In the genomic region with DNA sequence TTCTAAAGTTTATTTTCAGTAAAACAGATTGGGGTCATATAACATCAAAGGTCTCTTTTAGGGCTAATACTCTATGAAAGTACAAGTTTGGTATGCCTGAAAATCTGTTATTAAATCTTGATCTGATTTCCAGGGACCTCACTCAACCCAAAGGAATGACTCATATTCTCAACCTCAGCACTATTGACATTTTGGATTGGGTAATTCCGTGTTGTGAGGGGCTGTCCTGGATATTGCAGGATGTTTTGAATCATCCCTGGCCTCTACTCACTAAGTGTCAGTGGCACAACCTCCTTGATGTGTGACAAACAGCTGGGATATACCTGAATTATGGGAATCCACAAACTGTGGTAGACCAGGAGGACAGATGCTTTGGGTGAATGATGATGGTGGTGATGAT, we compare ENCODE assay signal across 17 cellular contexts. TPM values are rescaled to one million over a fixed set of nuclear protein-coding genes. Genes with fewer than 3 reads are reported as not detected.
"Had no signal": no experiment of that assay in that cellular context is flagged by ENCODE, and none has a peak within 500 bp of the region (broad histone marks: within the 10 kb centered on the region; RNA-seq: fewer than 3 reads in every experiment).

No MANE protein-coding gene starts in this region.

- H3K27ac ChIP-seq: coronary artery had no signal

- ATAC-seq: activated CD4-positive, alpha-beta T cell treated with anti-CD3 and anti-CD28 coated beads for 36 hours; activated CD8-positive, alpha-beta memory T cell treated with anti-CD3 and anti-CD28 coated beads, Interleukin-2, amount 10 ng/mL, durations not matched to agents 7 days and 5 days; esophagus mucosa; left lobe of liver; natural killer cell treated with Interleukin-12 subunit alpha and Interleukin-12 subunit beta and Interleukin-15 and Interleukin-18, amount 100 ng/mL, for 72 hours; stimulated activated naive CD8-positive, alpha-beta T cell treated with anti-CD3 and anti-CD28 coated beads, Interleukin-15, Interleukin-2, amounts not matched to agents 100 U/mL and 50 U/mL, for 24 hours; WTC11 had no signal

- H3K4me3 ChIP-seq: coronary artery, lung had no signal

- DNase-seq: activated CD4-positive, alpha-beta memory T cell treated with anti-CD3 and anti-CD28 coated beads for 36 hours; activated CD4-positive, alpha-beta T cell treated with anti-CD3 and anti-CD28 coated beads for 36 hours; activated CD8-positive, alpha-beta memory T cell treated with anti-CD3 and anti-CD28 coated beads, Interleukin-2, amount 10 ng/mL, durations not matched to agents 7 days and 5 days; activated naive CD8-positive, alpha-beta T cell treated with anti-CD3 and anti-CD28 coated beads for 36 hours; foreskin melanocyte; hypothalamus; occipital lobe; stimulated activated naive CD8-positive, alpha-beta T cell treated with anti-CD3 and anti-CD28 coated beads, Interleukin-15, Interleukin-2, amounts not matched to agents 100 U/mL and 50 U/mL, for 24 hours; substantia nigra; trophoblast cell had no signal

RNA-seq across cellular contexts. Expression of gene CYP2J2, which starts 51.5 kb away (rescaled TPM):
- total RNA-seq: natural killer cell treated with Interleukin-12 subunit alpha and Interleukin-12 subunit beta and Interleukin-15 and Interleukin-18, amount 100 ng/mL, for 72 hours; posterior vena cava had no signal
